1 cellular context compared by ENCODE assay signal in genomic region chr12:22624908-22625646, GRCh38.
TF ChIP-seq lines count a peak whose summit lies in the region.

TSS of gene ETNK1 (plus strand) at chr12:22625171. CDS start at chr12:22625431, 260 bp downstream.

TF ChIP-seq in HepG2, 621 proteins besides CTCF, POLR2A, EP300 and RAD21 (continued from another document and continues in another):
- peak; percentile 95 for TF ChIP-seq ZNF777 (CRISPR knock-in tag; IDR thresholded peaks at IDR 0.05)
- no peak for TF ChIP-seq HOXA7 (CRISPR knock-in tag; IDR thresholded peaks at IDR 0.05)
- peak; percentile 98 for TF ChIP-seq ZNF687 (CRISPR knock-in tag; IDR thresholded peaks at IDR 0.05)
- TF ChIP-seq DBP (CRISPR knock-in tag; IDR thresholded peaks at IDR 0.05; ENCODE audit: not compliant biosample characterization), result no peak
- TF ChIP-seq ZBTB21 (CRISPR knock-in tag; IDR thresholded peaks at IDR 0.05), result no peak
- TF ChIP-seq SALL1 (CRISPR knock-in tag; IDR thresholded peaks at IDR 0.05), result peak; percentile 92
- TF ChIP-seq SOX5 (CRISPR knock-in tag; IDR thresholded peaks at IDR 0.05; ENCODE audit: borderline replicate concordance), result no peak
- peak; percentile 29 for TF ChIP-seq ZNF629 (CRISPR knock-in tag; conservative IDR thresholded peaks at IDR 0.05)
- peak; percentile 52; the same call in 1 of the 2 replicates for TF ChIP-seq FOSL2 (CRISPR knock-in tag; IDR thresholded peaks at IDR 0.05)
- no peak for TF ChIP-seq ZNF75D (CRISPR knock-in tag; IDR thresholded peaks at IDR 0.05; ENCODE audit: borderline replicate concordance)
- peak; percentile 84; the same call in 1 of the 2 replicates for TF ChIP-seq ZBTB8A (CRISPR knock-in tag; IDR thresholded peaks at IDR 0.05; ENCODE audit: borderline replicate concordance, low read depth)
- no peak for TF ChIP-seq ZNF879 (CRISPR knock-in tag; IDR thresholded peaks at IDR 0.05)
- 0 out of 2 replicates have a peak, but pooled peaks have one; percentile 68 for TF ChIP-seq ISX (CRISPR knock-in tag; conservative IDR thresholded peaks at IDR 0.05)
- no peak for TF ChIP-seq ZNF562 (CRISPR knock-in tag; IDR thresholded peaks at IDR 0.05; ENCODE audit: borderline replicate concordance)
- peak; percentile 86; the same call in 1 of the 2 replicates for TF ChIP-seq ZSCAN12 (CRISPR knock-in tag; IDR thresholded peaks at IDR 0.05)
- peak; percentile 72 for TF ChIP-seq BRD4 (CRISPR knock-in tag; IDR thresholded peaks at IDR 0.05)
- TF ChIP-seq THAP7 (CRISPR knock-in tag; IDR thresholded peaks at IDR 0.05), result peak; percentile 81; the same call in 1 of the 2 replicates
- TF ChIP-seq ZNF142 (CRISPR knock-in tag; IDR thresholded peaks at IDR 0.05), result peak; percentile 94
- TF ChIP-seq GMEB1 (CRISPR knock-in tag; IDR thresholded peaks at IDR 0.05; ENCODE audit: borderline replicate concordance), result peak; percentile 96
- TF ChIP-seq DZIP1 (CRISPR knock-in tag; IDR thresholded peaks at IDR 0.05), result 0 out of 2 replicates have a peak, but pooled peaks have one; percentile 68
- no peak for TF ChIP-seq TBP (CRISPR knock-in tag; IDR thresholded peaks at IDR 0.05)
- 0 out of 4 replicates have a peak, but pooled peaks of 1 of the 2 experiments have one; percentile 49 for TF ChIP-seq ATF4 (CRISPR knock-in tag; IDR thresholded peaks at IDR 0.05)
- no peak; the same call in 1 of the 2 replicates for TF ChIP-seq ZSCAN25 (CRISPR knock-in tag; IDR thresholded peaks at IDR 0.05)
- TF ChIP-seq PRDM10 (CRISPR knock-in tag; IDR thresholded peaks at IDR 0.05; ENCODE audit: low read depth), result no peak
- TF ChIP-seq HNRNPK (IDR thresholded peaks at IDR 0.05; ENCODE audit: low read depth, low read length, poor library complexity, severe bottlenecking), result no peak
- TF ChIP-seq KLF6 (CRISPR knock-in tag; IDR thresholded peaks at IDR 0.05), result 0 out of 2 replicates have a peak, but pooled peaks have one; percentile 49
- TF ChIP-seq POGK (CRISPR knock-in tag; conservative IDR thresholded peaks at IDR 0.05), result peak; percentile 90; the same call in 1 of the 2 replicates
- TF ChIP-seq KLF13 (CRISPR knock-in tag; IDR thresholded peaks at IDR 0.05), result no peak
- TF ChIP-seq KLF15 (CRISPR knock-in tag; IDR thresholded peaks at IDR 0.05; ENCODE audit: borderline replicate concordance), result no peak; the same call in 1 of the 2 replicates
- no peak for TF ChIP-seq RFX5 (IDR thresholded peaks at IDR 0.05; ENCODE audit: low read depth, low read length)
